ENCODE assay signal across 8 cellular contexts in the genomic region with DNA sequence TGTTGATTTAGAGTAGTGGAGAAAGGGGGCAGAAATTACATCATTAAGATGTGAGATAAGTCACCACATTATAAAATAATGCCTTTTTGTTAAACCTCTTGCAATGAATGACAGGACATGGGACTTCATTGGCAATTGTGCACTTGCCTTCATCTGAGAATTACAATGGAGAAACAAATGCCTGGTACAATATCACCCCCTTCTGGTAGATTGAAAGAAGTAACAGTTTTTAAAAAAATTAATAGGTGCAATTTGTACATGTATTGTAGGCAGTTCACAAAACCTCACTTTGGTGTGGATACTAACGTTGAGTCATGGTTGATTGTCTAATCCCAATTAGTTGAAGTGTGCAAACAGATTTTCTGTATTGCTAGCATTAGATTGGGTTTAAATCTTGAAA. TPM values are rescaled to one million over a fixed set of nuclear protein-coding genes. Genes with fewer than 3 reads are reported as not detected.
DNase-seq lines count a peak whose midpoint lies in the region; ATAC-seq and TF ChIP-seq lines count a peak whose summit lies in the region.

No MANE protein-coding gene starts in this region.

- H3K36me3 Mint-ChIP-seq in H9 (ENCODE audit: insufficient read depth in 1 of 3, low read depth in 3 of 3) = no peaks in the 10 kb centered on the region
- H3K36me3 Mint-ChIP-seq in activated CD8-positive, alpha-beta T cell treated with anti-CD3 and anti-CD28 coated beads, Interleukin-2, amount 10 ng/mL, durations not matched to agents 7 days and 5 days (ENCODE audit: low read depth) = no peaks in the 10 kb centered on the region

- H3K9ac ChIP-seq in DND-41 (ENCODE audit: low read depth, low read length) (no peak overlapping the region), H9 (ENCODE audit: extremely low read depth, insufficient read length, low read length) (no peak overlapping the region)

- CTCF ChIA-PET in activated CD8-positive, alpha-beta T cell treated with anti-CD3 and anti-CD28 coated beads, Interleukin-2, amount 10 ng/mL, durations not matched to agents 7 days and 5 days (lab: Charles Lee) = interaction anchor here (0.6 to 9.6 kb wide), 19 partner anchors 10 to 127 kb away, joined by 3 to 408 read pairs (median 5); no protein-coding TSS in a partner anchor

- no peak overlapping the region; the same call in 1 of the 2 replicates for H3K27ac ChIP-seq in DND-41 (ENCODE audit: low read length)
- no peak overlapping the region for H3K27ac ChIP-seq in H9 (ENCODE audit: insufficient read length, low read depth, low read length)
- H3K27ac ChIP-seq in heart left ventricle = peak overlapping the region in 6 of 12 donors; percentile 6 to 74 (median 46)

- peak; percentile 73 for TF ChIP-seq CTCF in DND-41 (IDR thresholded peaks at IDR 0.05; ENCODE audit: borderline replicate concordance, extremely low read depth, low read length, poor library complexity, severe bottlenecking)
- peak; percentile 81 for TF ChIP-seq CTCF in H9 (conservative IDR thresholded peaks at IDR 0.05)
- TF ChIP-seq CTCF in heart left ventricle (IDR thresholded peaks at IDR 0.05) = peak; percentile 48 to 81 (median 68)
- TF ChIP-seq CTCF in lower leg skin (IDR thresholded peaks at IDR 0.05) = peak in 1 of 3 donors; percentile 10

- TF ChIP-seq POLR2A in heart left ventricle (IDR thresholded peaks at IDR 0.05) = no peak
- TF ChIP-seq POLR2A in lower leg skin (IDR thresholded peaks at IDR 0.05) = no peak

- H3K79me2 ChIP-seq in DND-41 (ENCODE audit: insufficient read depth, low read length) = no peaks in the 10 kb centered on the region
- no peaks in the 10 kb centered on the region for H3K79me2 ChIP-seq in H9 (ENCODE audit: insufficient read depth, low read length)

- peaks cover 5% of the 10 kb centered on the region in 2 experiments for H3K4me1 Mint-ChIP-seq in H9
- H3K4me1 Mint-ChIP-seq in activated CD8-positive, alpha-beta T cell treated with anti-CD3 and anti-CD28 coated beads, Interleukin-2, amount 10 ng/mL, durations not matched to agents 7 days and 5 days (ENCODE audit: low read depth) = peaks cover 51% of the 10 kb centered on the region

- H4K8ac ChIP-seq in H9 (replicated peaks; ENCODE audit: insufficient read length, low read depth, low read length) = no peak overlapping the region

- no peaks in the 10 kb centered on the region for H3K27me3 ChIP-seq in DND-41 (ENCODE audit: insufficient read depth, low read length, poor library complexity)
- no peaks in the 10 kb centered on the region for H3K27me3 ChIP-seq in H9 (ENCODE audit: insufficient read depth, low read length)
- H3K27me3 ChIP-seq in heart left ventricle = no peaks in the 10 kb centered on the region

- DNase-seq in DND-41 (no peak), H9 (no peak), NCI-H345 (lab: John Stamatoyannopoulos, UW) (peak; percentile 6), heart left ventricle (no peak), sciatic nerve (ENCODE audit: low spot score) (no peak), middle frontal gyrus (ENCODE audit: extremely low spot score, low spot score) (no peak), lower leg skin (ENCODE audit: low spot score in 2 of 2) (no peak)
- DNase-seq in activated CD8-positive, alpha-beta T cell treated with anti-CD3 and anti-CD28 coated beads, Interleukin-2, amount 10 ng/mL, durations not matched to agents 7 days and 5 days = no peak

- no peak overlapping the region for H2AK5ac ChIP-seq in H9 (ENCODE audit: insufficient read length, low read length)

- H3K36me3 ChIP-seq in DND-41 (ENCODE audit: insufficient read depth, low read length) = no peaks in the 10 kb centered on the region
- H3K36me3 ChIP-seq in heart left ventricle = no peaks in the 10 kb centered on the region

- no peak overlapping the region for H3K4me3 Mint-ChIP-seq in H9
- H3K4me3 Mint-ChIP-seq in activated CD8-positive, alpha-beta T cell treated with anti-CD3 and anti-CD28 coated beads, Interleukin-2, amount 10 ng/mL, durations not matched to agents 7 days and 5 days = no peak overlapping the region

- no peaks in the 10 kb centered on the region for H3K9me3 Mint-ChIP-seq in H9
- H3K9me3 Mint-ChIP-seq in activated CD8-positive, alpha-beta T cell treated with anti-CD3 and anti-CD28 coated beads, Interleukin-2, amount 10 ng/mL, durations not matched to agents 7 days and 5 days (ENCODE audit: insufficient read depth) = no peaks in the 10 kb centered on the region

- no peak overlapping the region for H3K27ac Mint-ChIP-seq in H9
- no peak overlapping the region for H3K27ac Mint-ChIP-seq in activated CD8-positive, alpha-beta T cell treated with anti-CD3 and anti-CD28 coated beads, Interleukin-2, amount 10 ng/mL, durations not matched to agents 7 days and 5 days

- no peak overlapping the region for H3K18ac ChIP-seq in H9 (ENCODE audit: insufficient read length, low read depth, low read length)

- H3K14ac ChIP-seq in H9 (ENCODE audit: insufficient read depth, low read length) = no peak overlapping the region

- H3K23me2 ChIP-seq in H9 (ENCODE audit: insufficient read length, low read depth, low read length, poor library complexity, severe bottlenecking) = no peaks in the 10 kb centered on the region

- H2AFZ ChIP-seq in DND-41 (ENCODE audit: low read depth, low read length) (no peak overlapping the region), H9 (ENCODE audit: low read length) (no peak overlapping the region)

- H3T11ph ChIP-seq in H9 (ENCODE audit: low read length) = no peak overlapping the region

- WGBS in H9 (ENCODE audit: extremely low coverage, insufficient read length, low lambda C conversion rate) = no CpG with 5 or more reads among the region's 1 CpG
- 1 to 6% (median 4%) methylated on average over 1 of the region's 1 CpG for WGBS in heart left ventricle, 4 donors
- 0% methylated on average over 1 of the region's 1 CpG for WGBS in lower leg skin, 2 donors

- H3K4me1 ChIP-seq in DND-41 (ENCODE audit: insufficient read depth, low read length) (peaks cover 34% of the 10 kb centered on the region), H9 (ENCODE audit: insufficient read depth, low read length) (no peaks in the 10 kb centered on the region; the same call in 1 of the 2 replicates), heart left ventricle (peaks cover 0 to 35% (median 0%) of the 10 kb centered on the region in 12 donors)

- no peak overlapping the region for H2BK5ac ChIP-seq in H9 (ENCODE audit: insufficient read length, low read length)

- H3K4me2 ChIP-seq in DND-41 (ENCODE audit: insufficient read depth, low read length) (no peak overlapping the region), H9 (ENCODE audit: insufficient read depth, insufficient read length, low read length) (no peak overlapping the region)

- H3K9me3 ChIP-seq in DND-41 (ENCODE audit: insufficient read depth, low read length, severe bottlenecking) (no peaks in the 10 kb centered on the region), H9 (ENCODE audit: control insufficient read depth, low read depth, low read length) (no peaks in the 10 kb centered on the region), heart left ventricle (no peaks in the 10 kb centered on the region)

- no peaks in the 10 kb centered on the region for H3K79me1 ChIP-seq in H9 (ENCODE audit: insufficient read depth, low read depth, low read length, poor library complexity, severe bottlenecking)

- no peak overlapping the region for H4K91ac ChIP-seq in H9 (ENCODE audit: insufficient read length, low read depth, low read length)

- ATAC-seq in DND-41 (ENCODE audit: insufficient read depth, low read depth) = peak; percentile 54
- ATAC-seq in activated CD8-positive, alpha-beta T cell treated with anti-CD3 and anti-CD28 coated beads, Interleukin-2, amount 10 ng/mL, durations not matched to agents 7 days and 5 days = peak; percentile 62
- ATAC-seq in heart left ventricle = peak in 3 of 4 donors; percentile 54 to 73 (median 63)
- ATAC-seq in sciatic nerve = peak; percentile 74

- no peak overlapping the region for H4K5ac ChIP-seq in H9 (ENCODE audit: insufficient read length, low read depth, low read length)

- no peak overlapping the region for H2BK120ac ChIP-seq in H9 (ENCODE audit: low read depth, low read length, poor library complexity, severe bottlenecking)

- no peak overlapping the region for H3K23ac ChIP-seq in H9 (ENCODE audit: insufficient read length, low read depth, low read length)

- intact Hi-C loops in heart left ventricle (cut with DNase I) (loop anchor here (1.0 to 10.0 kb wide), 11 partner anchors 54 to 1136 kb away; no protein-coding TSS in a partner anchor), sciatic nerve (cut with DNase I) (loop anchor here (10.0 kb wide), 1 partner anchor 58 kb away; no protein-coding TSS in a partner anchor), lower leg skin (cut with DNase I; ENCODE audit: low total_unique reads) (loop anchor here (10.0 kb wide), 1 partner anchor 58 kb away; no protein-coding TSS in a partner anchor)

- H3K4me3 ChIP-seq in DND-41 (ENCODE audit: low read depth in 1 of 2, low read length in 2 of 2) (no peak overlapping the region), heart left ventricle (no peak overlapping the region), lower leg skin (ENCODE audit: low read depth, poor library complexity, severe bottlenecking) (no peak overlapping the region)

- H3K27me3 Mint-ChIP-seq in H9 (ENCODE audit: low read depth) = no peaks in the 10 kb centered on the region
- H3K27me3 Mint-ChIP-seq in activated CD8-positive, alpha-beta T cell treated with anti-CD3 and anti-CD28 coated beads, Interleukin-2, amount 10 ng/mL, durations not matched to agents 7 days and 5 days (ENCODE audit: low read depth) = no peaks in the 10 kb centered on the region

- H3K4ac ChIP-seq in H9 (ENCODE audit: low read depth, low read length) = no peak overlapping the region

- H3K56ac ChIP-seq in H9 (ENCODE audit: insufficient read length, low read depth, low read length) = no peak overlapping the region

- no peaks in the 10 kb centered on the region for H4K20me1 ChIP-seq in DND-41 (ENCODE audit: insufficient read depth, low read length)
- H4K20me1 ChIP-seq in H9 (ENCODE audit: control insufficient read depth, insufficient read depth, insufficient read length) = no peaks in the 10 kb centered on the region

- POLR2A ChIA-PET in activated CD8-positive, alpha-beta T cell treated with anti-CD3 and anti-CD28 coated beads, Interleukin-2, amount 10 ng/mL, durations not matched to agents 7 days and 5 days (lab: Charles Lee) = interaction anchor here (1.1 kb wide), 1 partner anchor 54 kb away, joined by 3 read pairs; no protein-coding TSS in a partner anchor

- no peak overlapping the region for H2BK12ac ChIP-seq in H9 (ENCODE audit: insufficient read length, low read depth, low read length)

- no peak overlapping the region for H2BK15ac ChIP-seq in H9 (ENCODE audit: low read depth, low read length)

- no peak overlapping the region for H2BK20ac ChIP-seq in H9 (ENCODE audit: low read depth, low read length, poor library complexity, severe bottlenecking)

RNA-seq across cellular contexts. Expression of a gene that starts 4.6 kb away (rescaled TPM):
- total RNA-seq in H9 (2021) (not detected in 2 replicates), heart left ventricle (1 to 10 TPM; 1.9 to 8.4 (median 4.1) TPM), sciatic nerve (8.9 TPM), lower leg skin (1 to 10 TPM; 1.8 to 3.7 (median 2.8) TPM)
- total RNA-seq in activated CD8-positive, alpha-beta T cell treated with anti-CD3 and anti-CD28 coated beads, Interleukin-2, amount 10 ng/mL, durations not matched to agents 7 days and 5 days = under 1 TPM; 0.60 to 0.63 TPM
- 1 to 10 TPM in 1 of 2 donors, under 1 TPM in 1; 0.75 to 2.9 TPM for polyA plus RNA-seq in heart left ventricle

RNA-seq across cellular contexts. Expression of a gene that starts 33.7 kb away (rescaled TPM):
- total RNA-seq in H9 (2021) (0.18 and 0.33 TPM in 2 replicates), heart left ventricle (not detected), sciatic nerve (not detected), lower leg skin (10 to 100 TPM; 24.2 to 68.5 (median 55.4) TPM)
- not detected for total RNA-seq in activated CD8-positive, alpha-beta T cell treated with anti-CD3 and anti-CD28 coated beads, Interleukin-2, amount 10 ng/mL, durations not matched to agents 7 days and 5 days
- polyA plus RNA-seq in heart left ventricle = not detected

RNA-seq across cellular contexts. Expression of a gene that starts 46.4 kb away (rescaled TPM):
- not detected in 2 replicates for total RNA-seq in H9 (2021)
- not detected for total RNA-seq in activated CD8-positive, alpha-beta T cell treated with anti-CD3 and anti-CD28 coated beads, Interleukin-2, amount 10 ng/mL, durations not matched to agents 7 days and 5 days
- total RNA-seq in heart left ventricle = 1 to 10 TPM in 2 of 9 donors, under 1 TPM in 7; 0.23 to 7.3 (median 0.50) TPM
- under 1 TPM; 0.25 to 0.30 TPM for polyA plus RNA-seq in heart left ventricle
- total RNA-seq in sciatic nerve = 3.7 TPM
- total RNA-seq in lower leg skin = 1 to 10 TPM in 1 of 4 donors, under 1 TPM in 3; 0.34 to 1.2 (median 0.58) TPM

Comparison
In these comparisons a context has a peak if more than half of its experiments do, and no peak if none do; other contexts are left out.
1. RNA of a gene that starts 33.7 kb away (total RNA-seq): 24.2 to 68.5 TPM in lower leg skin; 0.18 to 0.33 TPM in H9, not detected in activated CD8-positive, alpha-beta T cell treated with anti-CD3 and anti-CD28 coated beads, Interleukin-2, amount 10 ng/mL, durations not matched to agents 7 days and 5 days, not detected in heart left ventricle and not detected in sciatic nerve (single experiment); every median in the first group is over 10 times any median in the second.
2. Peak in every context shown above with its lines, with median percentiles within 50 percentile points of each other: ATAC-seq.